In genomic region chr10:101415884-101416283, GRCh38 we compare ENCODE assay signal across 8 cellular contexts.
"Had no signal": no experiment of that assay in that cellular context is flagged by ENCODE, and none has a peak within 500 bp of the region (broad histone marks: within the 10 kb centered on the region; RNA-seq: fewer than 3 reads in every experiment).

No MANE protein-coding gene starts in this region.

- H3K27ac ChIP-seq: GM23248 had no signal

- H2AFZ ChIP-seq: GM23248 had no signal

- H3K9ac ChIP-seq: GM23248 had no signal

- FAIRE-seq: HTR-8/SVneo had no signal

- DNase-seq: GM23248, GOT3, H7, IMR-90, KBM-7 had no signal

- H3K4me3 ChIP-seq: GM23248, HAP-1 had no signal

- H3K9me3 ChIP-seq: HAP-1 had no signal

- H3K4me1 ChIP-seq: HAP-1 had no signal

- H3K36me3 ChIP-seq: HAP-1 had no signal

- ATAC-seq: HCT116 had no signal
